27 cellular contexts compared by ENCODE assay signal in genomic region chr14:53703457-53703856, GRCh38.
"Had no signal": no experiment of that assay in that cellular context is flagged by ENCODE, and none has a peak within 500 bp of the region (broad histone marks: within the 10 kb centered on the region; RNA-seq: fewer than 3 reads in every experiment).

No MANE protein-coding gene starts in this region.

- H3K36me3 ChIP-seq: stomach, suprapubic skin, thoracic aorta, thyroid gland, tibial artery, tibial nerve, transverse colon, upper lobe of left lung, upper lobe of right lung, uterus, vagina had no signal

- H3K27me3 ChIP-seq: stomach, suprapubic skin, testis, thyroid gland, tibial artery, tibial nerve, transverse colon, upper lobe of left lung, upper lobe of right lung, uterus, vagina had no signal

- H3K9me3 ChIP-seq: stomach, suprapubic skin, testis, thoracic aorta, thyroid gland, tibial artery, tibial nerve, transverse colon, upper lobe of left lung, upper lobe of right lung, uterus, vagina had no signal

- DNase-seq: stimulated activated CD4-positive, alpha-beta T cell treated with anti-CD3 and anti-CD28 coated beads, Interleukin-2, amount 100 ng/mL, for 48 hours; stimulated activated CD4-positive, alpha-beta T cell treated with anti-CD3 and anti-CD28 coated beads, Interleukin-4, amount 100 ng/mL, for 1 hour; stimulated activated CD4-positive, alpha-beta T cell treated with anti-CD3 and anti-CD28 coated beads, Interleukin-4, amount 100 ng/mL, for 24 hours; stimulated activated CD4-positive, alpha-beta T cell treated with anti-CD3 and anti-CD28 coated beads, Interleukin-4, amount 100 ng/mL, for 4 hours; stimulated activated CD8-positive, alpha-beta memory T cell treated with anti-CD3 and anti-CD28 coated beads, Interleukin-4, amount 100 ng/mL, for 48 hours; stimulated activated naive B cell treated with anti-CD40 and anti-IgM and Interleukin-4, amounts not matched to agents 10 μg/mL and 1 μg/mL and 100 μg/mL, for 72 hours; stimulated activated naive CD4-positive, alpha-beta T cell; stimulated activated naive CD4-positive, alpha-beta T cell treated with Interleukin-2 at 50 U/mL for 16 hours; stimulated activated naive CD8-positive, alpha-beta T cell treated with anti-CD3 and anti-CD28 coated beads, Interleukin-15, amount 100 ng/mL, for 72 hours; stimulated activated naive CD8-positive, alpha-beta T cell treated with anti-CD3 and anti-CD28 coated beads, Interleukin-15, Interleukin-2, amounts not matched to agents 100 U/mL and 50 U/mL, for 24 hours; stomach; substantia nigra; testis; thyroid gland; tibial artery; transverse colon; trophoblast cell; upper lobe of left lung; upper lobe of right lung; uterus had no signal

- ATAC-seq: stimulated activated effector memory CD8-positive, alpha-beta T cell treated with anti-CD3 and anti-CD28 coated beads, Interleukin-12 subunit alpha, Interleukin-12 subunit beta, amount 100 ng/mL, for 72 hours; stimulated activated memory B cell treated with anti-CD40 and anti-IgM and Interleukin-4, amounts not matched to agents 10 μg/mL and 1 μg/mL and 100 μg/mL, for 72 hours; stimulated activated naive B cell treated with anti-CD40 and anti-IgM and Interleukin-4, amounts not matched to agents 10 μg/mL and 1 μg/mL and 100 μg/mL, for 72 hours; stimulated activated naive CD8-positive, alpha-beta T cell treated with anti-CD3 and anti-CD28 coated beads, Interleukin-15, amount 100 ng/mL, for 72 hours; stimulated activated naive CD8-positive, alpha-beta T cell treated with anti-CD3 and anti-CD28 coated beads, Interleukin-15, Interleukin-2, amounts not matched to agents 100 U/mL and 50 U/mL, for 24 hours; upper lobe of right lung had no signal

- H3K4me3 ChIP-seq: stomach, suprapubic skin, testis, thoracic aorta, thyroid gland, tibial artery, tibial nerve, transverse colon, upper lobe of left lung, upper lobe of right lung, uterus, vagina had no signal

- H3K4me1 ChIP-seq: stomach, suprapubic skin, testis, thyroid gland, tibial artery, tibial nerve, transverse colon, upper lobe of left lung, upper lobe of right lung, uterus, vagina had no signal

- FAIRE-seq: urothelium cell line had no signal

- H3K27ac ChIP-seq: stomach, suprapubic skin, testis, thoracic aorta, thyroid gland, tibial artery, tibial nerve, transverse colon, upper lobe of left lung, upper lobe of right lung, uterus, vagina had no signal
